ENCODE assay signal across 6 cellular contexts in genomic region chr1:118905671-118906070, GRCh38.
"Had no signal": no experiment of that assay in that cellular context is flagged by ENCODE, and none has a peak within 500 bp of the region (broad histone marks: within the 10 kb centered on the region; RNA-seq: fewer than 3 reads in every experiment).

No MANE protein-coding gene starts in this region.

- FAIRE-seq: G401.6, GM12891, GM18507, GM19239 had no signal

- DNase-seq: GDM1, GF-D8 had no signal
